ENCODE assay signal across 8 cellular contexts in the genomic region with DNA sequence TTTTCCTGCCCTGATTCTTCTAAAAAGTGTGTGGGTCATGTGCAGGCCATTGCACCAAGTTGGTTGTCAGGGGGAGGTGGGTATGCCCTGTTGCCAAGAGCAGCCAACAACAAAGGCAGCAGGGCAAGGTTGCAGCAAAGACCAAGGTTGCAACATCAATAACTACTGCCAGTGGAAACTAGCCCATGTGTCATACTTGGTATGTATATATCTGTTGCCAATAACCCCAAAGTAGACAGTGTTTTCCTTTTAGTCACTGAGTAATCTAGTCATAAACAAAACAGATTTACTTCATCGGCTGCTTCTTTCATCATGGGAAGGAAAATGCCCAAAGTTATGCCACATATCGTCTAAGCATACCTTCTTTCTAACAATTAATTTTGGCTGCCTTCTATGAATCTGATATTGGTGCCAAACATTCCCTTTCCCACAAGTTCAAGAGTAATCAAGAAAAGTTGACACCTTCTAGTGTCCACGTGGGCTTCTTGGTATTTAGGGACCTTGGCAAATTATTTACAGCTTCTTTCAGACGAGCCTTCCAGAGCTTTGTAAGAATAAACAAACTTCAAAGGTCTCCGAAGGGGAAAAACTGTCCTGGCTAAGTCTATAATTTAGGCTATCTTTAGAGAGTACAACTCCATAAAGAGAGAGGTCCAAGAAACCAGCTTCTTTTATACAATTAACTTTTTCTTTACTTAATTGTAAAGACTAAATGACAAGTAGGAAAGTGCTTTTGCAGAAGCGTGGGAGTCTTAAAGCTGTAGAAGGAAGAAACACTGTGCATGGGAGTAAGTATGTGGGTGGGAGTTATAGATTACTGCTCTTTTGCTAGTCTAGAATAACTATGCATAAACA. TPM values are rescaled to one million over a fixed set of nuclear protein-coding genes. Genes with fewer than 3 reads are reported as not detected.
DNase-seq lines count a peak whose midpoint lies in the region; ATAC-seq and TF ChIP-seq lines count a peak whose summit lies in the region.

No MANE protein-coding gene starts in this region.

- no peak for TF ChIP-seq POLR2A in gastrocnemius medialis (IDR thresholded peaks at IDR 0.05)

- no peak for TF ChIP-seq CTCF in Loucy (conservative IDR thresholded peaks at IDR 0.05; ENCODE audit: low read length)
- TF ChIP-seq CTCF in activated CD8-positive, alpha-beta T cell treated with anti-CD3 and anti-CD28 coated beads for 36 hours (IDR thresholded peaks at IDR 0.05): no peak
- TF ChIP-seq CTCF in fibroblast of pulmonary artery (IDR thresholded peaks at IDR 0.05; ENCODE audit: low read length, missing control alignments): no peak
- TF ChIP-seq CTCF in gastrocnemius medialis (IDR thresholded peaks at IDR 0.05 in 4 of 5, conservative IDR thresholded peaks at IDR 0.05 in 1 of 5): peak in 1 of 5 experiments; percentile 19
- no peak for TF ChIP-seq CTCF in A673 (conservative IDR thresholded peaks at IDR 0.05; ENCODE audit: low read depth, low read length)

- H3F3A ChIP-seq in Loucy (ENCODE audit: low read depth): peaks cover 11% of the 10 kb centered on the region

- H3K27me3 Mint-ChIP-seq in activated CD8-positive, alpha-beta T cell treated with anti-CD3 and anti-CD28 coated beads for 36 hours: no peaks in the 10 kb centered on the region

- H3K4me1 ChIP-seq in Loucy (ENCODE audit: insufficient read depth, low read length, poor library complexity, severe bottlenecking) (peaks cover 80% of the 10 kb centered on the region), gastrocnemius medialis (peaks cover 13 to 23% of the 10 kb centered on the region in 2 donors), A673 (ENCODE audit: insufficient read depth, low read length, poor library complexity, severe bottlenecking) (no peaks in the 10 kb centered on the region)

- POLR2A ChIA-PET in activated CD8-positive, alpha-beta T cell treated with anti-CD3 and anti-CD28 coated beads for 36 hours (lab: Charles Lee): interaction anchor here (0.6 to 7.4 kb wide), 5 partner anchors 10 to 25 kb away, joined by 3 to 81 read pairs (median 6); a partner anchor contains a TSS
- POLR2A ChIA-PET in A673 (lab: Charles Lee; ENCODE audit: low non-redundant PET): no interaction called here

- H3K9me2 ChIP-seq in Loucy (replicated peaks; ENCODE audit: low read depth, low read length): no peaks in the 10 kb centered on the region

- peaks cover 82% of the 10 kb centered on the region for H3K4me1 Mint-ChIP-seq in activated CD8-positive, alpha-beta T cell treated with anti-CD3 and anti-CD28 coated beads for 36 hours (ENCODE audit: low read depth)

- H3K9me3 ChIP-seq in Loucy (ENCODE audit: insufficient read depth, low read depth, low read length) (no peaks in the 10 kb centered on the region), gastrocnemius medialis (no peaks in the 10 kb centered on the region), A673 (ENCODE audit: low read depth, low read length, poor library complexity, severe bottlenecking) (no peaks in the 10 kb centered on the region)

- peak overlapping the region; percentile 76 to 88 (median 80) for H3K27ac ChIP-seq in gastrocnemius medialis
- no peak overlapping the region for H3K27ac ChIP-seq in A673 (ENCODE audit: low read depth, low read length, poor library complexity, severe bottlenecking)

- no peaks in the 10 kb centered on the region for H4K20me1 ChIP-seq in Loucy (ENCODE audit: insufficient read depth, low read length, poor library complexity, severe bottlenecking)

- peak overlapping the region; percentile 65 for H3K4me3 ChIP-seq in Loucy (ENCODE audit: low read length, poor library complexity, severe bottlenecking)
- H3K4me3 ChIP-seq in fibroblast of pulmonary artery (replicated peaks; ENCODE audit: low read depth, low read length): no peak overlapping the region
- H3K4me3 ChIP-seq in gastrocnemius medialis: peak overlapping the region in 3 of 4 donors; percentile 22 to 34 (median 28)
- H3K4me3 ChIP-seq in A673 (ENCODE audit: low read depth, low read length, poor library complexity, severe bottlenecking): no peak overlapping the region

- H3K36me3 Mint-ChIP-seq in activated CD8-positive, alpha-beta T cell treated with anti-CD3 and anti-CD28 coated beads for 36 hours (ENCODE audit: low read depth): peaks cover 20% of the 10 kb centered on the region

- H2AFZ ChIP-seq in Loucy (ENCODE audit: low read length): no peak overlapping the region

- in situ Hi-C loops in gastrocnemius medialis (cut with MboI; ENCODE audit: low sequenced_read_pairs in 4 of 4): loop anchor here in 1 of 4 donors (25.0 kb wide), 1 partner anchor 179 kb away; no protein-coding TSS in a partner anchor

- H3K9ac ChIP-seq in Loucy (ENCODE audit: low read depth, low read length, poor library complexity, severe bottlenecking): peak overlapping the region; percentile 73

- peak; percentile 76 for ATAC-seq in activated CD8-positive, alpha-beta T cell treated with anti-CD3 and anti-CD28 coated beads for 36 hours
- peak; percentile 91 to 97 for ATAC-seq in gastrocnemius medialis

- H3K27ac Mint-ChIP-seq in activated CD8-positive, alpha-beta T cell treated with anti-CD3 and anti-CD28 coated beads for 36 hours: peak overlapping the region; percentile 96

- CTCF ChIA-PET in activated CD8-positive, alpha-beta T cell treated with anti-CD3 and anti-CD28 coated beads for 36 hours (lab: Charles Lee): interaction anchor here (0.9 to 2.0 kb wide), 5 partner anchors 9 to 75 kb away, joined by 3 to 13 read pairs (median 5); a partner anchor contains a TSS
- CTCF ChIA-PET in A673 (lab: Charles Lee): no interaction called here

- H3K36me3 ChIP-seq in Loucy (ENCODE audit: insufficient read depth, low read length) (no peaks in the 10 kb centered on the region), gastrocnemius medialis (no peaks in the 10 kb centered on the region), A673 (ENCODE audit: insufficient read depth, low read length, poor library complexity, severe bottlenecking) (no peaks in the 10 kb centered on the region)

- no TSS peak for BruUV-seq in A673 (replicated peaks; lab: Mats Ljungman, UMichigan)

- H3K27me3 ChIP-seq in Loucy (ENCODE audit: insufficient read depth, low read length, poor library complexity, severe bottlenecking) (no peaks in the 10 kb centered on the region), gastrocnemius medialis (no peaks in the 10 kb centered on the region), A673 (replicated peaks; ENCODE audit: insufficient read depth, low read depth, low read length, poor library complexity) (no peaks in the 10 kb centered on the region)

- H3K4me3 Mint-ChIP-seq in activated CD8-positive, alpha-beta T cell treated with anti-CD3 and anti-CD28 coated beads for 36 hours: peak overlapping the region; percentile 66

- DNase-seq in activated CD4-positive, CD25-positive, alpha-beta regulatory T cell treated with anti-CD3 and anti-CD28 coated beads, Interleukin-2, amount 50 U/mL, for 16 hours (ENCODE audit: low read depth, low spot score): peak; percentile 26
- DNase-seq in activated CD4-positive, CD25-positive, alpha-beta regulatory T cell treated with anti-CD3 and anti-CD28 coated beads, Interleukin-2, amount 50 U/mL, for 72 hours: no peak
- DNase-seq in activated CD8-positive, alpha-beta T cell treated with anti-CD3 and anti-CD28 coated beads for 36 hours: peak; percentile 82
- DNase-seq in fibroblast of pulmonary artery (ENCODE audit: low read depth) (peak; percentile 99), gastrocnemius medialis (peak; percentile 68 to 75), KG1 (lab: John Stamatoyannopoulos, UW) (no peak), A673 (ENCODE audit: low spot score) (no peak)

- peaks cover 4% of the 10 kb centered on the region for H3K9me3 Mint-ChIP-seq in activated CD8-positive, alpha-beta T cell treated with anti-CD3 and anti-CD28 coated beads for 36 hours

- peak overlapping the region; percentile 86 for H3K4me2 ChIP-seq in Loucy (ENCODE audit: low read depth, low read length, poor library complexity, severe bottlenecking)

- intact Hi-C loops in activated CD8-positive, alpha-beta T cell treated with anti-CD3 and anti-CD28 coated beads for 36 hours (cut with micrococcal nuclease): loop anchor here (5.0 kb wide), 1 partner anchor 61 kb away; no protein-coding TSS in a partner anchor
- intact Hi-C loops in gastrocnemius medialis (cut with DNase I; ENCODE audit: low total_unique reads): loop anchor here (5.0 to 10.0 kb wide), 3 partner anchors 36 to 296 kb away; no protein-coding TSS in a partner anchor
- intact Hi-C loops in A673 (cut with micrococcal nuclease; ENCODE audit: unreplicated experiment): no loop called here

- peaks cover 69% of the 10 kb centered on the region for H3K79me2 ChIP-seq in Loucy (ENCODE audit: insufficient read depth, low read length)

RNA-seq across cellular contexts. Expression of a gene that starts 10.1 kb away (rescaled TPM):
- total RNA-seq in activated CD8-positive, alpha-beta T cell treated with anti-CD3 and anti-CD28 coated beads for 36 hours: 100 to 1,000 TPM; 341 to 360 TPM
- total RNA-seq in gastrocnemius medialis (100 to 1,000 TPM; 519 to 597 (median 557) TPM), A673 (2021) (99.6 and 117 TPM in 2 replicates)

Comparison
In these comparisons a context has a peak if more than half of its experiments do, and no peak if none do; other contexts are left out.
1. DNase-seq: peak in activated CD4-positive, CD25-positive, alpha-beta regulatory T cell treated with anti-CD3 and anti-CD28 coated beads, Interleukin-2, amount 50 U/mL, for 16 hours (single experiment), activated CD8-positive, alpha-beta T cell treated with anti-CD3 and anti-CD28 coated beads for 36 hours (single experiment), fibroblast of pulmonary artery (single experiment) and gastrocnemius medialis (2 of 2); none in activated CD4-positive, CD25-positive, alpha-beta regulatory T cell treated with anti-CD3 and anti-CD28 coated beads, Interleukin-2, amount 50 U/mL, for 72 hours (single experiment), KG1 (single experiment) and A673 (single experiment).
2. H3K4me3 ChIP-seq: peak in Loucy (single experiment) and gastrocnemius medialis (3 of 4); none in fibroblast of pulmonary artery (single experiment) and A673 (single experiment).